10 cellular contexts compared by ENCODE assay signal in genomic region chr1:201488817-201489581, GRCh38. TPM values are rescaled to one million over a fixed set of nuclear protein-coding genes. Genes with fewer than 3 reads are reported as not detected.
DNase-seq lines count a peak whose midpoint lies in the region; ATAC-seq and TF ChIP-seq lines count a peak whose summit lies in the region.
"Had no signal": no experiment of that assay in that cellular context is flagged by ENCODE, and none has a peak within 500 bp of the region (broad histone marks: within the 10 kb centered on the region; RNA-seq: fewer than 3 reads in every experiment).

No MANE protein-coding gene starts in this region.

- H3K4me3 ChIP-seq in lower lobe of right lung (no peak overlapping the region), uterus (no peak overlapping the region)

- no peaks in the 10 kb centered on the region for H3K27me3 Mint-ChIP-seq in activated naive CD8-positive, alpha-beta T cell treated with anti-CD3 and anti-CD28 coated beads, Interleukin-2, amount 50 U/mL, for 24 hours
- H3K27me3 Mint-ChIP-seq: activated naive CD8-positive, alpha-beta T cell had no signal

- no peaks in the 10 kb centered on the region for H3K9me3 Mint-ChIP-seq in activated naive CD8-positive, alpha-beta T cell treated with anti-CD3 and anti-CD28 coated beads, Interleukin-2, amount 50 U/mL, for 24 hours

- no peak overlapping the region for H3K27ac Mint-ChIP-seq in activated naive CD8-positive, alpha-beta T cell treated with anti-CD3 and anti-CD28 coated beads, Interleukin-2, amount 50 U/mL, for 24 hours
- H3K27ac Mint-ChIP-seq: activated naive CD8-positive, alpha-beta T cell had no signal

- intact Hi-C loops in Right ventricle myocardium superior (cut with DNase I) (no loop called here), Right ventricle myocardium inferior (cut with DNase I) (no loop called here), lower lobe of right lung (cut with DNase I) (no loop called here), uterus (cut with DNase I; ENCODE audit: low total_unique reads) (no loop called here)

- H3K9me3 ChIP-seq in lower lobe of right lung (no peaks in the 10 kb centered on the region), uterus (no peaks in the 10 kb centered on the region)

- H3K27me3 ChIP-seq in lower lobe of right lung (ENCODE audit: low read depth) (no peaks in the 10 kb centered on the region), uterus (no peaks in the 10 kb centered on the region)

- H3K27ac ChIP-seq in cingulate gyrus (ENCODE audit: low read depth, low read length) (peak overlapping the region; percentile 49), lower lobe of right lung (peak overlapping the region; percentile 62), uterus (peak overlapping the region; percentile 97 to 99)
- H3K27ac ChIP-seq: 22Rv1 had no signal

- H3K4me1 ChIP-seq in lower lobe of right lung (peaks cover 67% of the 10 kb centered on the region), uterus (peaks cover 33 to 55% of the 10 kb centered on the region in 2 donors)

- H3K4me3 Mint-ChIP-seq in activated naive CD8-positive, alpha-beta T cell treated with anti-CD3 and anti-CD28 coated beads, Interleukin-2, amount 50 U/mL, for 24 hours = no peak overlapping the region
- H3K4me3 Mint-ChIP-seq: activated naive CD8-positive, alpha-beta T cell had no signal

- no peak for TF ChIP-seq POLR2A in uterus (IDR thresholded peaks at IDR 0.05)

- DNase-seq in Right ventricle myocardium superior = peak; percentile 78
- no peak for DNase-seq in Right ventricle myocardium inferior (ENCODE audit: missing footprints)
- DNase-seq in lower lobe of right lung = peak; percentile 75
- DNase-seq in uterus = peak; percentile 71 to 82
- DNase-seq in NCI-H1694 (lab: John Stamatoyannopoulos, UW) = no peak
- DNase-seq in activated naive CD8-positive, alpha-beta T cell treated with anti-CD3 and anti-CD28 coated beads, Interleukin-2, amount 50 U/mL, for 24 hours = no peak
- no peak for DNase-seq in NCI-H526 (lab: John Stamatoyannopoulos, UW)

- H3K4me1 Mint-ChIP-seq in activated naive CD8-positive, alpha-beta T cell treated with anti-CD3 and anti-CD28 coated beads, Interleukin-2, amount 50 U/mL, for 24 hours = no peaks in the 10 kb centered on the region

- H3K36me3 Mint-ChIP-seq in activated naive CD8-positive, alpha-beta T cell treated with anti-CD3 and anti-CD28 coated beads, Interleukin-2, amount 50 U/mL, for 24 hours (ENCODE audit: low read depth) = peaks cover 15% of the 10 kb centered on the region

- TF ChIP-seq CTCF in lower lobe of right lung (IDR thresholded peaks at IDR 0.05) = no peak
- TF ChIP-seq CTCF in uterus (IDR thresholded peaks at IDR 0.05) = no peak

- ATAC-seq in Right ventricle myocardium superior (ENCODE audit: poor library complexity) (peak; percentile 20), Right ventricle myocardium inferior (no peak), lower lobe of right lung (peak; percentile 54 to 74)
- no peak for ATAC-seq in activated naive CD8-positive, alpha-beta T cell treated with anti-CD3 and anti-CD28 coated beads, Interleukin-2, amount 50 U/mL, for 24 hours

- H3K36me3 ChIP-seq in lower lobe of right lung = peaks cover 65% of the 10 kb centered on the region
- no peaks in the 10 kb centered on the region for H3K36me3 ChIP-seq in uterus

RNA-seq across cellular contexts. Expression of gene CSRP1, which starts 17.9 kb away (rescaled TPM):
- total RNA-seq in Right ventricle myocardium superior (53.1 TPM), Right ventricle myocardium inferior (64.6 TPM), lower lobe of right lung (185 TPM), uterus (1,000 to 10,000 TPM in 3 of 4 donors, 100 to 1,000 TPM in 1; 913 to 2,516 (median 1,349) TPM)

RNA-seq across cellular contexts. Expression of gene PHLDA3, which starts 20.0 kb away (rescaled TPM):
- 21.5 TPM for total RNA-seq in Right ventricle myocardium superior
- 24.3 TPM for total RNA-seq in Right ventricle myocardium inferior
- total RNA-seq in lower lobe of right lung = 97.1 TPM
- total RNA-seq in uterus = 10 to 100 TPM; 14.4 to 80.2 (median 43.7) TPM

RNA-seq across cellular contexts. Expression of gene NAV1, which starts 49.9 kb away (rescaled TPM):
- total RNA-seq in Right ventricle myocardium superior (66.6 TPM), Right ventricle myocardium inferior (69.0 TPM), lower lobe of right lung (24.5 TPM), uterus (10 to 100 TPM; 25.1 to 86.1 (median 58.5) TPM)

Comparison
In these comparisons a context has a peak if more than half of its experiments do, and no peak if none do; other contexts are left out.
1. ATAC-seq: peak in Right ventricle myocardium superior (single experiment) and lower lobe of right lung (2 of 2); none in Right ventricle myocardium inferior (single experiment) and activated naive CD8-positive, alpha-beta T cell treated with anti-CD3 and anti-CD28 coated beads, Interleukin-2, amount 50 U/mL, for 24 hours (single experiment).
2. DNase-seq: peak in Right ventricle myocardium superior (single experiment), lower lobe of right lung (single experiment) and uterus (2 of 2); none in Right ventricle myocardium inferior (single experiment), NCI-H1694 (single experiment), activated naive CD8-positive, alpha-beta T cell treated with anti-CD3 and anti-CD28 coated beads, Interleukin-2, amount 50 U/mL, for 24 hours (single experiment) and NCI-H526 (0 of 2).
3. Peak in every context shown above with its lines, with median percentiles within 50 percentile points of each other: H3K27ac ChIP-seq.